In genomic region chr4:113935190-113935589, GRCh38 we compare ENCODE assay signal across 27 cellular contexts. TPM values are rescaled to one million over a fixed set of nuclear protein-coding genes. Genes with fewer than 3 reads are reported as not detected.
"Had no signal": no experiment of that assay in that cellular context is flagged by ENCODE, and none has a peak within 500 bp of the region (broad histone marks: within the 10 kb centered on the region; RNA-seq: fewer than 3 reads in every experiment).

No MANE protein-coding gene starts in this region.

- H2AFZ ChIP-seq: parathyroid adenoma had no signal

- ATAC-seq: activated T-cell treated with anti-CD3 and anti-CD28 coated beads, Interleukin-2, amount 50 U/mL, for 72 hours; gastrocnemius medialis; left colon; naive thymus-derived CD4-positive, alpha-beta T cell; psoas muscle had no signal

- H3K9me3 ChIP-seq: gastrocnemius medialis, psoas muscle, tibial nerve had no signal

- H3K4me3 ChIP-seq: cardiac muscle cell, coronary artery, dorsolateral prefrontal cortex, gastrocnemius medialis, psoas muscle, spleen, tibial nerve had no signal

- H3K27ac ChIP-seq: cardiac muscle cell, coronary artery, dorsolateral prefrontal cortex, gastrocnemius medialis, parathyroid adenoma, psoas muscle, spleen, tibial nerve, VCaP had no signal

- DNase-seq: activated CD4-positive, alpha-beta T cell treated with anti-CD3 and anti-CD28 coated beads for 4 hours; activated CD4-positive, alpha-beta T cell treated with anti-CD3 and anti-CD28 coated beads, Interleukin-2, amount 50 U/mL, for 4 hours; activated naive CD4-positive, alpha-beta T cell treated with Interleukin-2 at 50 U/mL for 16 hours; activated naive CD8-positive, alpha-beta T cell treated with anti-CD3 and anti-CD28 coated beads for 36 hours; activated T-cell treated with anti-CD3 and anti-CD28 coated beads for 4 hours; activated T-cell treated with anti-CD3 and anti-CD28 coated beads, Interleukin-2, amount 50 U/mL, for 72 hours; amniotic stem cell; cerebellar nuclear complex; dorsolateral prefrontal cortex; effector memory CD4-positive, alpha-beta T cell; erythroblast; gastrocnemius medialis; glutamatergic neuron; kidney; left colon; midbrain; naive thymus-derived CD4-positive, alpha-beta T cell; psoas muscle; spleen; stimulated activated naive CD4-positive, alpha-beta T cell; SW 1271; T-helper 9 cell had no signal

- H3K4me1 ChIP-seq: gastrocnemius medialis, parathyroid adenoma, psoas muscle, spleen, tibial nerve had no signal

- H3K9ac ChIP-seq: parathyroid adenoma had no signal

- H3K36me3 ChIP-seq: cardiac muscle cell, gastrocnemius medialis, spleen, tibial nerve had no signal

- H3K27me3 ChIP-seq: cardiac muscle cell, dorsolateral prefrontal cortex, gastrocnemius medialis, spleen, tibial nerve had no signal

RNA-seq across cellular contexts. Expression of gene ARSJ, which starts 44.3 kb away (rescaled TPM):
- total RNA-seq: activated naive CD8-positive, alpha-beta T cell treated with anti-CD3 and anti-CD28 coated beads for 36 hours; activated T-cell treated with anti-CD3 and anti-CD28 coated beads, Interleukin-2, amount 50 U/mL, for 72 hours had no signal
- polyA plus RNA-seq: cardiac muscle cell had no signal
